1 cellular context compared by ENCODE assay signal in genomic region chr21:40143822-40144525, GRCh38.
TF ChIP-seq lines count a peak whose summit lies in the region.

No MANE protein-coding gene starts in this region.

TF ChIP-seq in K562, 482 proteins besides CTCF, POLR2A, EP300 and RAD21 (continued from another document):
- TF ChIP-seq ZNF280A (IDR thresholded peaks at IDR 0.05; ENCODE audit: low read depth, partially characterized antibody) (no peak), HNRNPH1 (optimal IDR thresholded peaks at IDR 0.05; ENCODE audit: low read depth, low read length) (no peak)
